In genomic region chr1:167714851-167715652, GRCh38 we compare ENCODE assay signal across 8 cellular contexts. TPM values are rescaled to one million over a fixed set of nuclear protein-coding genes. Genes with fewer than 3 reads are reported as not detected.
DNase-seq lines count a peak whose midpoint lies in the region; FAIRE-seq and TF ChIP-seq lines count a peak whose summit lies in the region.

No MANE protein-coding gene starts in this region.

- no peaks in the 10 kb centered on the region for H4K20me1 ChIP-seq in H9 (ENCODE audit: control insufficient read depth, insufficient read depth, insufficient read length)
- no peaks in the 10 kb centered on the region for H4K20me1 ChIP-seq in Loucy (ENCODE audit: insufficient read depth, low read length, poor library complexity, severe bottlenecking)

- peak overlapping the region; percentile 86 for H3K4me3 ChIP-seq in Loucy (ENCODE audit: low read length, poor library complexity, severe bottlenecking)

- H2AK5ac ChIP-seq in H9 (ENCODE audit: insufficient read length, low read length) = no peak overlapping the region

- no peak overlapping the region for H4K5ac ChIP-seq in H9 (ENCODE audit: insufficient read length, low read depth, low read length)

- WGBS in H9 (ENCODE audit: extremely low coverage, insufficient read length, low lambda C conversion rate) = no CpG with 5 or more reads among the region's 30 CpGs

- H3K9me3 Mint-ChIP-seq in H9 = peaks cover 2 to 7% of the 10 kb centered on the region in 2 experiments; a peak in 2 of 5 replicates

- peaks cover 5% of the 10 kb centered on the region for H3K23me2 ChIP-seq in H9 (ENCODE audit: insufficient read length, low read depth, low read length, poor library complexity, severe bottlenecking)

- H3K56ac ChIP-seq in H9 (ENCODE audit: insufficient read length, low read depth, low read length) = no peak overlapping the region

- H3K14ac ChIP-seq in H9 (ENCODE audit: insufficient read depth, low read length) = no peak overlapping the region

- H3K4me3 Mint-ChIP-seq in H9 = peak overlapping the region; percentile 87 to 89

- no peak overlapping the region for H3T11ph ChIP-seq in H9 (ENCODE audit: low read length)

- H2BK120ac ChIP-seq in H9 (ENCODE audit: low read depth, low read length, poor library complexity, severe bottlenecking) = no peak overlapping the region

- H3K79me2 ChIP-seq in H9 (ENCODE audit: insufficient read depth, low read length) (no peaks in the 10 kb centered on the region), Loucy (ENCODE audit: insufficient read depth, low read length) (no peaks in the 10 kb centered on the region)

- H4K91ac ChIP-seq in H9 (ENCODE audit: insufficient read length, low read depth, low read length) = no peak overlapping the region

- H2BK5ac ChIP-seq in H9 (ENCODE audit: insufficient read length, low read length) = no peak overlapping the region

- FAIRE-seq in frontal cortex (lab: Jason Lieb, UNC) = peak; percentile 57

- H3K27ac ChIP-seq in H9 (ENCODE audit: insufficient read length, low read depth, low read length) = no peak overlapping the region

- H3K18ac ChIP-seq in H9 (ENCODE audit: insufficient read length, low read depth, low read length) = no peak overlapping the region

- H4K8ac ChIP-seq in H9 (replicated peaks; ENCODE audit: insufficient read length, low read depth, low read length) = no peak overlapping the region

- H2AFZ ChIP-seq in H9 (ENCODE audit: low read length) = peak overlapping the region; percentile 17
- peak overlapping the region; percentile 94 for H2AFZ ChIP-seq in Loucy (ENCODE audit: low read length)

- no peak overlapping the region for H2BK12ac ChIP-seq in H9 (ENCODE audit: insufficient read length, low read depth, low read length)

- H3K9ac ChIP-seq in H9 (ENCODE audit: extremely low read depth, insufficient read length, low read length) (peak overlapping the region; percentile 39), Loucy (ENCODE audit: low read depth, low read length, poor library complexity, severe bottlenecking) (peak overlapping the region; percentile 98)

- H3K4me1 ChIP-seq in H9 (ENCODE audit: insufficient read depth, low read length) = 0 out of 2 replicates have a peak, but pooled peaks cover 4% of the 10 kb centered on the region
- peaks cover 12% of the 10 kb centered on the region for H3K4me1 ChIP-seq in Loucy (ENCODE audit: insufficient read depth, low read length, poor library complexity, severe bottlenecking)

- peaks cover 25 to 34% of the 10 kb centered on the region in 2 experiments for H3K4me1 Mint-ChIP-seq in H9

- no peaks in the 10 kb centered on the region for H3K9me2 ChIP-seq in Loucy (replicated peaks; ENCODE audit: low read depth, low read length)

- H3F3A ChIP-seq in Loucy (ENCODE audit: low read depth) = peaks cover 5% of the 10 kb centered on the region; the same call in 1 of the 2 replicates

- H2BK15ac ChIP-seq in H9 (ENCODE audit: low read depth, low read length) = no peak overlapping the region

- no peaks in the 10 kb centered on the region for H3K79me1 ChIP-seq in H9 (ENCODE audit: insufficient read depth, low read depth, low read length, poor library complexity, severe bottlenecking)

- peaks cover 0 to 2% (median 0%) of the 10 kb centered on the region in 3 experiments; a peak in 2 of 7 replicates for H3K36me3 Mint-ChIP-seq in H9 (ENCODE audit: insufficient read depth in 1 of 3, low read depth in 3 of 3)

- H3K23ac ChIP-seq in H9 (ENCODE audit: insufficient read length, low read depth, low read length) = no peak overlapping the region

- TF ChIP-seq CTCF in H9 (conservative IDR thresholded peaks at IDR 0.05) (peak; percentile 95), Loucy (conservative IDR thresholded peaks at IDR 0.05; ENCODE audit: low read length) (no peak; the same call in 1 of the 2 replicates)

- H3K27me3 Mint-ChIP-seq in H9 (ENCODE audit: low read depth) = peaks cover 27% of the 10 kb centered on the region

- no peak overlapping the region for H2BK20ac ChIP-seq in H9 (ENCODE audit: low read depth, low read length, poor library complexity, severe bottlenecking)

- peak overlapping the region; percentile 55 to 83 (median 72); a peak in 5 of 7 replicates for H3K27ac Mint-ChIP-seq in H9

- H3K4me2 ChIP-seq in H9 (ENCODE audit: insufficient read depth, insufficient read length, low read length) (peak overlapping the region; percentile 49), Loucy (ENCODE audit: low read depth, low read length, poor library complexity, severe bottlenecking) (peak overlapping the region; percentile 96)

- DNase-seq in ELR (ENCODE audit: low read depth) (peak; percentile 87), H9 (peak; percentile 85), SHP77 treated with DMSO at 0.1 percent for 48 hours (lab: John Stamatoyannopoulos, UW) (peak; percentile 89), frontal cortex (ENCODE audit: low spot score in 2 of 2) (peak; percentile 82 to 83), non-pigmented ciliary epithelial cell (ENCODE audit: low read depth) (peak; percentile 55), superior temporal gyrus (ENCODE audit: extremely low spot score) (peak; percentile 99)
- peak; percentile 64 to 73 (median 69) for DNase-seq in activated naive CD4-positive, alpha-beta T cell (lab: John Stamatoyannopoulos, UW)

- H3K36me3 ChIP-seq in Loucy (ENCODE audit: insufficient read depth, low read length) = no peaks in the 10 kb centered on the region

- no peaks in the 10 kb centered on the region for H3K9me3 ChIP-seq in H9 (ENCODE audit: control insufficient read depth, low read depth, low read length)
- H3K9me3 ChIP-seq in Loucy (ENCODE audit: insufficient read depth, low read depth, low read length) = no peaks in the 10 kb centered on the region

- H3K27me3 ChIP-seq in H9 (ENCODE audit: insufficient read depth, low read length) (no peaks in the 10 kb centered on the region; the same call in 1 of the 2 replicates), Loucy (ENCODE audit: insufficient read depth, low read length, poor library complexity, severe bottlenecking) (no peaks in the 10 kb centered on the region)

- H3K4ac ChIP-seq in H9 (ENCODE audit: low read depth, low read length) = no peak overlapping the region

RNA-seq across cellular contexts. Expression of gene MPZL1, which starts 6.7 kb away (rescaled TPM):
- 60.7 and 68.6 TPM in 2 replicates for total RNA-seq in H9 (2021)
- 184 TPM for total RNA-seq in frontal cortex
